In genomic region chr11:44879432-44879831, GRCh38 we compare ENCODE assay signal across 36 cellular contexts.
"Had no signal": no experiment of that assay in that cellular context is flagged by ENCODE, and none has a peak within 500 bp of the region (broad histone marks: within the 10 kb centered on the region; RNA-seq: fewer than 3 reads in every experiment).

No MANE protein-coding gene starts in this region.

- H3K4me3 ChIP-seq: adrenal gland, body of pancreas, breast epithelium had no signal

- H3K4me1 ChIP-seq: adrenal gland, body of pancreas, breast epithelium had no signal

- H3K27ac ChIP-seq: adrenal gland, body of pancreas, brain microvascular endothelial cell, breast epithelium, VCaP had no signal

- FAIRE-seq: astrocyte, TTC549 had no signal

- H3K9me3 ChIP-seq: adrenal gland, body of pancreas, breast epithelium had no signal

- H3K27me3 ChIP-seq: adrenal gland, body of pancreas, breast epithelium had no signal

- H3K36me3 ChIP-seq: adrenal gland, brain microvascular endothelial cell, breast epithelium had no signal

- ATAC-seq: activated CD4-positive, alpha-beta T cell treated with anti-CD3 and anti-CD28 coated beads for 36 hours; activated CD4-positive, CD25-positive, alpha-beta regulatory T cell treated with anti-CD3 and anti-CD28 coated beads, Interleukin-2, amount 50 U/mL, for 24 hours; activated CD8-positive, alpha-beta memory T cell treated with anti-CD3 and anti-CD28 coated beads, Interleukin-2, amount 10 ng/mL, durations not matched to agents 7 days and 5 days; activated CD8-positive, alpha-beta T cell treated with anti-CD3 and anti-CD28 coated beads, Interleukin-2, amount 10 ng/mL, durations not matched to agents 7 days and 5 days; activated naive CD4-positive, alpha-beta T cell treated with anti-CD3 and anti-CD28 coated beads, Interleukin-2, amount 50 U/mL, for 72 hours; activated T-cell treated with anti-CD3 and anti-CD28 coated beads, Interleukin-2, amount 50 U/mL, for 4 hours; activated T-cell treated with anti-CD3 and anti-CD28 coated beads, Interleukin-2, amount 50 U/mL, for 72 hours; activated T-helper 17 cell treated with anti-CD3 and anti-CD28 coated beads, Interleukin-2, amount 50 U/mL, for 72 hours; body of pancreas had no signal

- DNase-seq: activated CD4-positive, alpha-beta memory T cell treated with anti-CD3 and anti-CD28 coated beads, Interleukin-2, amount 10 ng/mL, durations not matched to agents 7 days and 5 days; activated CD4-positive, alpha-beta T cell treated with anti-CD3 and anti-CD28 coated beads for 1 hour; activated CD4-positive, alpha-beta T cell treated with anti-CD3 and anti-CD28 coated beads for 36 hours; activated CD4-positive, alpha-beta T cell treated with anti-CD3 and anti-CD28 coated beads for 48 hours; activated CD4-positive, alpha-beta T cell treated with anti-CD3 and anti-CD28 coated beads, Interleukin-2, amount 10 ng/mL, durations not matched to agents 7 days and 5 days; activated CD4-positive, alpha-beta T cell treated with anti-CD3 and anti-CD28 coated beads, Interleukin-2, amount 50 U/mL, for 48 hours; activated CD4-positive, CD25-positive, alpha-beta regulatory T cell; activated CD8-positive, alpha-beta memory T cell treated with anti-CD3 and anti-CD28 coated beads for 24 hours; activated CD8-positive, alpha-beta memory T cell treated with anti-CD3 and anti-CD28 coated beads, Interleukin-2, amount 10 ng/mL, durations not matched to agents 7 days and 5 days; activated CD8-positive, alpha-beta memory T cell treated with anti-CD3 and anti-CD28 coated beads, Interleukin-2, amount 50 U/mL, for 48 hours; activated CD8-positive, alpha-beta T cell treated with anti-CD3 and anti-CD28 coated beads, Interleukin-2, amount 10 ng/mL, durations not matched to agents 7 days and 5 days; activated effector memory CD4-positive, alpha-beta T cell treated with anti-CD3 and anti-CD28 coated beads, Interleukin-2, amount 50 U/mL, for 16 hours; activated gamma-delta T cell treated with Interleukin-2 at 50 U/mL for 16 hours; activated naive CD4-positive, alpha-beta T cell; activated naive CD4-positive, alpha-beta T cell treated with anti-CD3 and anti-CD28 coated beads for 36 hours; activated naive CD4-positive, alpha-beta T cell treated with anti-CD3 and anti-CD28 coated beads, Interleukin-2, amount 50 U/mL, for 16 hours; activated naive CD8-positive, alpha-beta T cell treated with anti-CD3 and anti-CD28 coated beads for 36 hours; activated T-cell treated with anti-CD3 and anti-CD28 coated beads, Interleukin-2, amount 50 U/mL, for 4 hours; activated T-cell treated with anti-CD3 and anti-CD28 coated beads, Interleukin-2, amount 50 U/mL, for 72 hours; adrenal gland; amniotic stem cell; aorta; body of pancreas; brain microvascular endothelial cell; central memory CD4-positive, alpha-beta T cell; SW 1271; T-helper 1 cell; T-helper 2 cell; T-helper 9 cell had no signal
